In genomic region chr11:60570970-60571369, GRCh38 we compare ENCODE assay signal across 22 cellular contexts.
DNase-seq lines count a peak whose midpoint lies in the region; ATAC-seq and TF ChIP-seq lines count a peak whose summit lies in the region.
"Had no signal": no experiment of that assay in that cellular context is flagged by ENCODE, and none has a peak within 500 bp of the region (broad histone marks: within the 10 kb centered on the region; RNA-seq: fewer than 3 reads in every experiment).

No MANE protein-coding gene starts in this region.

- no peaks in the 10 kb centered on the region for H3K27me3 Mint-ChIP-seq in T-helper 2 cell treated with Interferon-gamma antibody and Interleukin-4, amounts not matched to agents 5 μg/mL and 100 μg/mL, for 36 hours (ENCODE audit: low read depth)

- DNase-seq in GM12865 (ENCODE audit: low read depth) (peak; percentile 35), SW480 (ENCODE audit: low spot score) (peak; percentile 17), HuH-7 (ENCODE audit: low spot score) (no peak), DMS114 treated with DMSO at 0.1 percent for 48 hours (lab: John Stamatoyannopoulos, UW; ENCODE audit: unreplicated experiment) (no peak)
- no peak for DNase-seq in T-helper 2 cell treated with Interferon-gamma antibody and Interleukin-4, amounts not matched to agents 5 μg/mL and 100 μg/mL, for 36 hours (ENCODE audit: low spot score)
- DNase-seq: activated CD4-positive, alpha-beta T cell treated with anti-CD3 and anti-CD28 coated beads for 36 hours; activated naive CD4-positive, alpha-beta T cell treated with anti-CD3 and anti-CD28 coated beads, Interleukin-2, amount 50 U/mL, for 16 hours; body of pancreas; Calu3; GDM1; head of caudate nucleus; NCI-H1092; stimulated activated CD4-positive, alpha-beta T cell treated with anti-CD3 and anti-CD28 coated beads, Interleukin-12 subunit alpha, Interleukin-12 subunit beta, amount 100 ng/mL, for 4 hours; T-helper 2 cell had no signal

- no peaks in the 10 kb centered on the region for H3K4me1 Mint-ChIP-seq in T-helper 2 cell treated with Interferon-gamma antibody and Interleukin-4, amounts not matched to agents 5 μg/mL and 100 μg/mL, for 36 hours (ENCODE audit: low read depth)
- H3K4me1 Mint-ChIP-seq: activated CD4-positive, alpha-beta T cell treated with anti-CD3 and anti-CD28 coated beads for 36 hours; nephron had no signal

- no peak overlapping the region for H3K4me3 Mint-ChIP-seq in T-helper 2 cell treated with Interferon-gamma antibody and Interleukin-4, amounts not matched to agents 5 μg/mL and 100 μg/mL, for 36 hours
- H3K4me3 Mint-ChIP-seq: activated CD4-positive, alpha-beta T cell treated with anti-CD3 and anti-CD28 coated beads for 36 hours; dendritic cell treated with granulocyte-macrophage colony-stimulating factor and Interleukin-4, amounts not matched to agents 40 ng/mL and 50 ng/mL, for 4 days; nephron; stimulated activated naive CD8-positive, alpha-beta T cell treated with anti-CD3 and anti-CD28 coated beads, Interleukin-15, Interleukin-2, amounts not matched to agents 100 ng/mL and 50 ng/mL, for 24 hours had no signal

- no peak overlapping the region for H3K4me3 ChIP-seq in GM12865 (ENCODE audit: low read depth, low read length)
- H3K4me3 ChIP-seq: body of pancreas, prostate gland had no signal

- no peaks in the 10 kb centered on the region for H3K36me3 Mint-ChIP-seq in T-helper 2 cell treated with Interferon-gamma antibody and Interleukin-4, amounts not matched to agents 5 μg/mL and 100 μg/mL, for 36 hours (ENCODE audit: low read depth)

- TF ChIP-seq CTCF in GM12865 (IDR thresholded peaks at IDR 0.05; ENCODE audit: insufficient read depth, low read depth, low read length, missing control alignments) = no peak

- ATAC-seq in GM18909 (IDR thresholded peaks at IDR 0.05; ENCODE audit: poor library complexity, unreplicated experiment) (peak; percentile 54), HG03175 (IDR thresholded peaks at IDR 0.05; ENCODE audit: unreplicated experiment) (peak; percentile 73), GM21576 (IDR thresholded peaks at IDR 0.05; ENCODE audit: unreplicated experiment) (no peak)
- ATAC-seq: activated CD4-positive, alpha-beta T cell treated with anti-CD3 and anti-CD28 coated beads for 36 hours; body of pancreas; Right ventricle myocardium inferior had no signal

- no peaks in the 10 kb centered on the region for H3K9me3 Mint-ChIP-seq in T-helper 2 cell treated with Interferon-gamma antibody and Interleukin-4, amounts not matched to agents 5 μg/mL and 100 μg/mL, for 36 hours
- H3K9me3 Mint-ChIP-seq: nephron; stimulated activated naive CD8-positive, alpha-beta T cell treated with anti-CD3 and anti-CD28 coated beads, Interleukin-15, Interleukin-2, amounts not matched to agents 100 ng/mL and 50 ng/mL, for 24 hours had no signal

- H3K27ac Mint-ChIP-seq in T-helper 2 cell treated with Interferon-gamma antibody and Interleukin-4, amounts not matched to agents 5 μg/mL and 100 μg/mL, for 36 hours = no peak overlapping the region
- H3K27ac Mint-ChIP-seq: activated CD4-positive, alpha-beta T cell treated with anti-CD3 and anti-CD28 coated beads for 36 hours; dendritic cell treated with granulocyte-macrophage colony-stimulating factor and Interleukin-4, amounts not matched to agents 40 ng/mL and 50 ng/mL, for 4 days; nephron; stimulated activated naive CD8-positive, alpha-beta T cell treated with anti-CD3 and anti-CD28 coated beads, Interleukin-15, Interleukin-2, amounts not matched to agents 100 ng/mL and 50 ng/mL, for 24 hours had no signal

Comparison
In these comparisons a context has a peak if more than half of its experiments do, and no peak if none do; other contexts are left out.
1. DNase-seq: peak in GM12865 (single experiment) and SW480 (single experiment); none in HuH-7 (single experiment), DMS114 treated with DMSO at 0.1 percent for 48 hours (single experiment) and T-helper 2 cell treated with Interferon-gamma antibody and Interleukin-4, amounts not matched to agents 5 μg/mL and 100 μg/mL, for 36 hours (single experiment).